Comparison of ENCODE assay signal across 13 cellular contexts in genomic region chr18:46072959-46073358, GRCh38. TPM values are rescaled to one million over a fixed set of nuclear protein-coding genes. Genes with fewer than 3 reads are reported as not detected.
DNase-seq lines count a peak whose midpoint lies in the region; ATAC-seq, FAIRE-seq and TF ChIP-seq lines count a peak whose summit lies in the region.
"Had no signal": no experiment of that assay in that cellular context is flagged by ENCODE, and none has a peak within 500 bp of the region (broad histone marks: within the 10 kb centered on the region; RNA-seq: fewer than 3 reads in every experiment).

No MANE protein-coding gene starts in this region.

- no peak for TF ChIP-seq RAD21 in HepG2 (CRISPR knock-in tag; IDR thresholded peaks at IDR 0.05)

- H3K27ac ChIP-seq in left ventricle myocardium inferior (replicated peaks) (no peak overlapping the region), HepG2 (ENCODE audit: extremely low read length, insufficient read depth, low read length) (no peak overlapping the region), stomach (no peak overlapping the region), caudate nucleus (ENCODE audit: low read depth, low read length) (no peak overlapping the region)

- TF ChIP-seq POLR2A in HepG2 (IDR thresholded peaks at IDR 0.05; ENCODE audit: insufficient read depth in 1 of 2, low read depth in 2 of 2, low read length in 2 of 2) (no peak), stomach (IDR thresholded peaks at IDR 0.05) (no peak)

- peaks cover 8% of the 10 kb centered on the region for H3K36me3 ChIP-seq in left ventricle myocardium inferior
- H3K36me3 ChIP-seq in HepG2 (replicated peaks in 1 of 2; ENCODE audit: control insufficient read depth in 1 of 2, insufficient read depth in 2 of 2, low read length in 2 of 2) = 0 out of 5 replicates have a peak, but pooled peaks cover 0 to 4% of the 10 kb centered on the region in 2 experiments
- peaks cover 0 to 9% (median 4%) of the 10 kb centered on the region in 4 donors for H3K36me3 ChIP-seq in stomach
- H3K36me3 ChIP-seq: sigmoid colon, vagina had no signal

- 39% methylated on average over 3 of the region's 3 CpGs for WGBS in HepG2 (ENCODE audit: low lambda C conversion rate)
- 74 to 87% (median 79%) methylated on average over 3 of the region's 3 CpGs for WGBS in stomach, 5 donors

- no peaks in the 10 kb centered on the region for H3K27me3 ChIP-seq in left ventricle myocardium inferior (ENCODE audit: low read depth)
- H3K27me3 ChIP-seq in HepG2 (ENCODE audit: control insufficient read depth in 1 of 2, insufficient read depth in 2 of 2, low read length in 2 of 2) = peaks cover 12 to 39% of the 10 kb centered on the region in 2 experiments; a peak in 4 of 5 replicates
- no peaks in the 10 kb centered on the region for H3K27me3 ChIP-seq in stomach
- H3K27me3 ChIP-seq: sigmoid colon, vagina had no signal

- no peak overlapping the region for H3K4me2 ChIP-seq in HepG2 (ENCODE audit: low read depth, low read length)

- H3K4me3 ChIP-seq in left ventricle myocardium inferior = peak overlapping the region; percentile 76
- H3K4me3 ChIP-seq in HepG2 (replicated peaks in 1 of 3; ENCODE audit: insufficient read depth in 1 of 3, low read depth in 2 of 3, low read length in 3 of 3) = no peak overlapping the region
- peak overlapping the region in 2 of 4 donors; percentile 86 to 94 for H3K4me3 ChIP-seq in stomach

- no peak for TF ChIP-seq CTCF in left ventricle myocardium inferior (IDR thresholded peaks at IDR 0.05; ENCODE audit: borderline replicate concordance)
- no peak for TF ChIP-seq CTCF in HepG2 (CRISPR knock-in tag; IDR thresholded peaks at IDR 0.05)
- no peak for TF ChIP-seq CTCF in stomach (IDR thresholded peaks at IDR 0.05)
- no peak for TF ChIP-seq CTCF in D721Med (IDR thresholded peaks at IDR 0.05; ENCODE audit: insufficient read depth, missing control alignments)

- BruUV-seq in HepG2 (replicated peaks; lab: Mats Ljungman, UMichigan) = no TSS peak

- H3K79me2 ChIP-seq in HepG2 (ENCODE audit: insufficient read depth, low read length) = no peaks in the 10 kb centered on the region

- H3K4me1 ChIP-seq in left ventricle myocardium inferior (peaks cover 38% of the 10 kb centered on the region), HepG2 (ENCODE audit: insufficient read depth, low read length) (peaks cover 21% of the 10 kb centered on the region), stomach (peaks cover 17 to 57% (median 41%) of the 10 kb centered on the region in 4 donors)

- POLR2A ChIA-PET in activated CD8-positive, alpha-beta T cell treated with anti-CD3 and anti-CD28 coated beads, Interleukin-2, amount 10 ng/mL, durations not matched to agents 7 days and 5 days (lab: Charles Lee) = interaction anchor here (0.9 to 1.0 kb wide), 3 partner anchors 18 to 27 kb away, joined by 3 read pairs; no protein-coding TSS in a partner anchor
- POLR2A ChIA-PET in HepG2 (lab: Yijun Ruan, JAX) = interaction anchor here (1.0 to 1.2 kb wide), 3 partner anchors 24 to 31 kb away, joined by 3 to 5 read pairs (median 4); partner anchors contain the start of gene HAUS1

- TF ChIP-seq EP300 in HepG2 (IDR thresholded peaks at IDR 0.05; ENCODE audit: low read depth in 2 of 2, low read length in 2 of 2) = no peak
- TF ChIP-seq EP300 in HepG2 (CRISPR knock-in tag; IDR thresholded peaks at IDR 0.05; ENCODE audit: borderline replicate concordance) = no peak
- TF ChIP-seq EP300 in stomach (IDR thresholded peaks at IDR 0.05) = no peak

- H3K9me3 ChIP-seq in left ventricle myocardium inferior (replicated peaks) (peaks cover 3% of the 10 kb centered on the region), HepG2 (ENCODE audit: low read length) (no peaks in the 10 kb centered on the region), stomach (no peaks in the 10 kb centered on the region)
- H3K9me3 ChIP-seq: sigmoid colon, vagina had no signal

- intact Hi-C loops in left ventricle myocardium inferior (cut with micrococcal nuclease) = no loop called here
- intact Hi-C loops in cardiac septum (cut with DNase I) = loop anchor here (5.0 to 10.0 kb wide), 3 partner anchors 106 to 408 kb away; partner anchors contain the start of gene EPG5
- intact Hi-C loops in HepG2 (cut with micrococcal nuclease; ENCODE audit: unreplicated experiment) = loop anchor here (1.0 to 10.0 kb wide), 4 partner anchors 106 to 408 kb away; partner anchors contain the start of gene EPG5
- intact Hi-C loops in stomach (cut with DNase I; ENCODE audit: low total_unique reads) = loop anchor here (10.0 kb wide), 1 partner anchor 108 kb away; the partner anchor contains the start of gene EPG5

- H2AFZ ChIP-seq in HepG2 (ENCODE audit: low read length) = no peak overlapping the region

- no peaks in the 10 kb centered on the region for H3K27me3 Mint-ChIP-seq in activated CD8-positive, alpha-beta T cell treated with anti-CD3 and anti-CD28 coated beads, Interleukin-2, amount 10 ng/mL, durations not matched to agents 7 days and 5 days (ENCODE audit: low read depth)

- peaks cover 32% of the 10 kb centered on the region for H3K4me1 Mint-ChIP-seq in activated CD8-positive, alpha-beta T cell treated with anti-CD3 and anti-CD28 coated beads, Interleukin-2, amount 10 ng/mL, durations not matched to agents 7 days and 5 days (ENCODE audit: low read depth)

- DNase-seq in left ventricle myocardium inferior = no peak
- no peak for DNase-seq in cardiac septum (ENCODE audit: low spot score)
- DNase-seq in activated CD8-positive, alpha-beta T cell treated with anti-CD3 and anti-CD28 coated beads, Interleukin-2, amount 10 ng/mL, durations not matched to agents 7 days and 5 days = no peak
- DNase-seq in HepG2 (ENCODE audit: low spot score) = no peak
- DNase-seq in stomach = peak; percentile 24
- no peak for DNase-seq in G401 (ENCODE audit: low spot score)
- DNase-seq in caudate nucleus (lab: John Stamatoyannopoulos, UW) = no peak
- DNase-seq in D721Med (ENCODE audit: insufficient read length, low spot score) = no peak
- DNase-seq: activated effector memory CD4-positive, alpha-beta T cell treated with anti-CD3 and anti-CD28 coated beads, Interleukin-2, amount 50 U/mL, for 16 hours; kidney; sigmoid colon had no signal

- no peaks in the 10 kb centered on the region for H3K9me3 Mint-ChIP-seq in activated CD8-positive, alpha-beta T cell treated with anti-CD3 and anti-CD28 coated beads, Interleukin-2, amount 10 ng/mL, durations not matched to agents 7 days and 5 days (ENCODE audit: insufficient read depth)

- CTCF ChIA-PET in activated CD8-positive, alpha-beta T cell treated with anti-CD3 and anti-CD28 coated beads, Interleukin-2, amount 10 ng/mL, durations not matched to agents 7 days and 5 days (lab: Charles Lee) = interaction anchor here (0.8 to 3.3 kb wide), 39 partner anchors 10 to 448 kb away, joined by 3 to 69 read pairs (median 8); partner anchors contain the start of gene ATP5F1A
- CTCF ChIA-PET in HepG2 (lab: Yijun Ruan, JAX; ENCODE audit: low intra/inter-chr PET ratio, low total read pairs) = interaction anchor here (1.4 to 1.6 kb wide), 2 partner anchors 99 to 382 kb away, joined by 3 to 4 read pairs; no protein-coding TSS in a partner anchor

- peaks cover 6% of the 10 kb centered on the region for H3K36me3 Mint-ChIP-seq in activated CD8-positive, alpha-beta T cell treated with anti-CD3 and anti-CD28 coated beads, Interleukin-2, amount 10 ng/mL, durations not matched to agents 7 days and 5 days (ENCODE audit: low read depth)

- FAIRE-seq in HepG2 (lab: Jason Lieb, UNC) (no peak), D721Med (lab: Jason Lieb, UNC) (no peak)

- peaks cover 9% of the 10 kb centered on the region; the same call in 1 of the 2 replicates for H4K20me1 ChIP-seq in HepG2 (ENCODE audit: insufficient read depth, low read length)

- no peak overlapping the region for H3K9ac ChIP-seq in HepG2 (ENCODE audit: insufficient read depth, low read depth, low read length)

- in situ Hi-C loops in HepG2 (cut with HindIII; ENCODE audit: extremely low pct_ligation_motif_present, low pct_unique_long_range_greater_than_20kb) = loop anchor here (5.0 to 10.0 kb wide), 2 partner anchors 106 to 378 kb away; partner anchors contain the start of gene EPG5
- in situ Hi-C loops in G401 (cut with HindIII; ENCODE audit: low sequenced_read_pairs) = no loop called here

- no peak overlapping the region for H3K27ac Mint-ChIP-seq in activated CD8-positive, alpha-beta T cell treated with anti-CD3 and anti-CD28 coated beads, Interleukin-2, amount 10 ng/mL, durations not matched to agents 7 days and 5 days

- no peak for ATAC-seq in activated CD8-positive, alpha-beta T cell treated with anti-CD3 and anti-CD28 coated beads, Interleukin-2, amount 10 ng/mL, durations not matched to agents 7 days and 5 days
- peak; percentile 7 for ATAC-seq in HepG2

- peak overlapping the region; percentile 72 for H3K4me3 Mint-ChIP-seq in activated CD8-positive, alpha-beta T cell treated with anti-CD3 and anti-CD28 coated beads, Interleukin-2, amount 10 ng/mL, durations not matched to agents 7 days and 5 days

RNA-seq across cellular contexts. Expression of gene PSTPIP2, which starts 0.9 kb away (rescaled TPM):
- 1.8 TPM for total RNA-seq in left ventricle myocardium inferior
- total RNA-seq in cardiac septum = 1.3 TPM
- 1 to 10 TPM; 7.7 to 8.5 TPM for total RNA-seq in activated CD8-positive, alpha-beta T cell treated with anti-CD3 and anti-CD28 coated beads, Interleukin-2, amount 10 ng/mL, durations not matched to agents 7 days and 5 days
- total RNA-seq in HepG2 (2016; rRNA removed; fragmentation: Illumina TruSeq; extraction: Trizol) = 0.27 and 0.51 TPM in 2 replicates
- total RNA-seq in HepG2 (2016; cell fraction: cytosol; rRNA removed; fragmentation: Illumina TruSeq; extraction: Trizol; ENCODE audit: low read depth) = 0.18 TPM in 1 of 2 replicates, not detected in the other
- total RNA-seq in HepG2 (2016; cell fraction: insoluble cytoplasmic fraction; rRNA removed; fragmentation: Illumina TruSeq; extraction: Trizol) = 0.22 and 0.30 TPM in 2 replicates
- total RNA-seq in HepG2 (2016; cell fraction: membrane; rRNA removed; fragmentation: Illumina TruSeq; extraction: Trizol) = 0.12 and 0.17 TPM in 2 replicates
- 0.16 and 0.19 TPM in 2 replicates for total RNA-seq in HepG2 (2016; cell fraction: nucleus; rRNA removed; fragmentation: Illumina TruSeq; extraction: Trizol)
- 0.24 and 0.25 TPM in 2 replicates for polyA plus RNA-seq in HepG2 (2011; rRNA removed)
- 0.16 and 0.29 TPM in 2 replicates for polyA plus RNA-seq in HepG2 (2011; cell fraction: cytosol; rRNA removed)
- polyA plus RNA-seq in HepG2 (2011; cell fraction: nucleus; rRNA removed) = 0.06 and 0.10 TPM in 2 replicates
- 0.36 and 0.37 TPM in 2 replicates for polyA plus RNA-seq in HepG2 (2012)
- polyA plus RNA-seq in HepG2 (2016; cell fraction: cytosol; fragmentation: Illumina TruSeq; extraction: Trizol; ENCODE audit: low read depth) = not detected in 2 replicates
- 0.38 and 0.43 TPM in 2 replicates for polyA plus RNA-seq in HepG2 (2016; cell fraction: insoluble cytoplasmic fraction; fragmentation: Illumina TruSeq; extraction: Trizol; ENCODE audit: low read depth)
- 0.08 and 0.09 TPM in 2 replicates for polyA plus RNA-seq in HepG2 (2016; cell fraction: membrane; fragmentation: Illumina TruSeq; extraction: Trizol; ENCODE audit: low read depth)
- polyA plus RNA-seq in HepG2 (2016; cell fraction: nucleus; fragmentation: Illumina TruSeq; extraction: Trizol; ENCODE audit: insufficient read depth, low read depth) = 0.53 and 0.56 TPM in 2 replicates
- 0.28 and 1.0 TPM in 2 replicates for polyA minus RNA-seq in HepG2 (2011; rRNA and poly(A)+ RNA removed; ENCODE audit: low replicate concordance)
- polyA minus RNA-seq in HepG2 (2011; cell fraction: cytosol; rRNA and poly(A)+ RNA removed) = 0.99 TPM in 1 of 2 replicates, not detected in the other
- 0.37 TPM in 1 of 2 replicates, not detected in the other for polyA minus RNA-seq in HepG2 (2011; cell fraction: nucleus; rRNA and poly(A)+ RNA removed)
- 1 to 10 TPM; 1.2 to 7.8 (median 2.9) TPM for total RNA-seq in stomach
- 10 to 100 TPM in 1 of 3 donors, 1 to 10 TPM in 2; 6.6 to 11.0 (median 9.2) TPM for polyA plus RNA-seq in stomach
- total RNA-seq in G401 (2014; rRNA removed; shearing (Covaris generic)) = 18.9 and 19.0 TPM in 2 replicates
- total RNA-seq: OCI-LY7 had no signal

RNA-seq across cellular contexts. Expression of gene ATP5F1A, which starts 25.1 kb away (rescaled TPM):
- total RNA-seq in left ventricle myocardium inferior (1,743 TPM), cardiac septum (1,569 TPM), HepG2 (2016; rRNA removed; fragmentation: Illumina TruSeq; extraction: Trizol) (922 and 1,311 TPM in 2 replicates), stomach (100 to 1,000 TPM in 4 of 5 donors, 10 to 100 TPM in 1; 82.9 to 631 (median 583) TPM)
- total RNA-seq in activated CD8-positive, alpha-beta T cell treated with anti-CD3 and anti-CD28 coated beads, Interleukin-2, amount 10 ng/mL, durations not matched to agents 7 days and 5 days = 100 to 1,000 TPM; 377 to 385 TPM
- 198 and 244 TPM in 2 replicates for total RNA-seq in HepG2 (2016; cell fraction: cytosol; rRNA removed; fragmentation: Illumina TruSeq; extraction: Trizol; ENCODE audit: low read depth)
- total RNA-seq in HepG2 (2016; cell fraction: insoluble cytoplasmic fraction; rRNA removed; fragmentation: Illumina TruSeq; extraction: Trizol) = 940 and 1,285 TPM in 2 replicates
- total RNA-seq in HepG2 (2016; cell fraction: membrane; rRNA removed; fragmentation: Illumina TruSeq; extraction: Trizol) = 436 and 513 TPM in 2 replicates
- total RNA-seq in HepG2 (2016; cell fraction: nucleus; rRNA removed; fragmentation: Illumina TruSeq; extraction: Trizol) = 345 and 358 TPM in 2 replicates
- polyA plus RNA-seq in HepG2 (2011; rRNA removed) (355 and 459 TPM in 2 replicates), stomach (100 to 1,000 TPM; 275 to 406 (median 372) TPM)
- 632 and 726 TPM in 2 replicates for polyA plus RNA-seq in HepG2 (2011; cell fraction: cytosol; rRNA removed)
- polyA plus RNA-seq in HepG2 (2011; cell fraction: nucleus; rRNA removed) = 189 and 204 TPM in 2 replicates
- polyA plus RNA-seq in HepG2 (2012) = 422 and 462 TPM in 2 replicates
- polyA plus RNA-seq in HepG2 (2016; cell fraction: cytosol; fragmentation: Illumina TruSeq; extraction: Trizol; ENCODE audit: low read depth) = 150 and 167 TPM in 2 replicates
- polyA plus RNA-seq in HepG2 (2016; cell fraction: insoluble cytoplasmic fraction; fragmentation: Illumina TruSeq; extraction: Trizol; ENCODE audit: low read depth) = 868 and 898 TPM in 2 replicates
- polyA plus RNA-seq in HepG2 (2016; cell fraction: membrane; fragmentation: Illumina TruSeq; extraction: Trizol; ENCODE audit: low read depth) = 264 and 311 TPM in 2 replicates
- 317 and 333 TPM in 2 replicates for polyA plus RNA-seq in HepG2 (2016; cell fraction: nucleus; fragmentation: Illumina TruSeq; extraction: Trizol; ENCODE audit: insufficient read depth, low read depth)
- 762 and 776 TPM in 2 replicates for polyA minus RNA-seq in HepG2 (2011; rRNA and poly(A)+ RNA removed; ENCODE audit: low replicate concordance)
- 448 and 460 TPM in 2 replicates for polyA minus RNA-seq in HepG2 (2011; cell fraction: cytosol; rRNA and poly(A)+ RNA removed)
- polyA minus RNA-seq in HepG2 (2011; cell fraction: nucleus; rRNA and poly(A)+ RNA removed) = 137 and 150 TPM in 2 replicates
- total RNA-seq in G401 (2014; rRNA removed; shearing (Covaris generic)) = 912 and 973 TPM in 2 replicates

RNA-seq across cellular contexts. Expression of gene HAUS1, which starts 31.2 kb away (rescaled TPM):
- total RNA-seq in left ventricle myocardium inferior = 6.4 TPM
- total RNA-seq in cardiac septum = 7.8 TPM
- 10 to 100 TPM; 63.7 to 65.9 TPM for total RNA-seq in activated CD8-positive, alpha-beta T cell treated with anti-CD3 and anti-CD28 coated beads, Interleukin-2, amount 10 ng/mL, durations not matched to agents 7 days and 5 days
- total RNA-seq in HepG2 (2016; rRNA removed; fragmentation: Illumina TruSeq; extraction: Trizol) = 59.2 and 90.3 TPM in 2 replicates
- total RNA-seq in HepG2 (2016; cell fraction: cytosol; rRNA removed; fragmentation: Illumina TruSeq; extraction: Trizol; ENCODE audit: low read depth) = 24.1 and 27.0 TPM in 2 replicates
- total RNA-seq in HepG2 (2016; cell fraction: insoluble cytoplasmic fraction; rRNA removed; fragmentation: Illumina TruSeq; extraction: Trizol) = 59.8 and 92.6 TPM in 2 replicates
- total RNA-seq in HepG2 (2016; cell fraction: membrane; rRNA removed; fragmentation: Illumina TruSeq; extraction: Trizol) = 30.0 and 34.0 TPM in 2 replicates
- total RNA-seq in HepG2 (2016; cell fraction: nucleus; rRNA removed; fragmentation: Illumina TruSeq; extraction: Trizol) = 22.1 and 27.7 TPM in 2 replicates
- polyA plus RNA-seq in HepG2 (2011; rRNA removed) = 13.2 and 20.6 TPM in 2 replicates
- polyA plus RNA-seq in HepG2 (2011; cell fraction: cytosol; rRNA removed) = 23.4 and 23.6 TPM in 2 replicates
- polyA plus RNA-seq in HepG2 (2011; cell fraction: nucleus; rRNA removed) = 8.2 and 10.6 TPM in 2 replicates
- polyA plus RNA-seq in HepG2 (2012) = 21.4 and 30.6 TPM in 2 replicates
- 18.5 and 19.3 TPM in 2 replicates for polyA plus RNA-seq in HepG2 (2016; cell fraction: cytosol; fragmentation: Illumina TruSeq; extraction: Trizol; ENCODE audit: low read depth)
- polyA plus RNA-seq in HepG2 (2016; cell fraction: insoluble cytoplasmic fraction; fragmentation: Illumina TruSeq; extraction: Trizol; ENCODE audit: low read depth) = 80.8 and 87.3 TPM in 2 replicates
- 23.2 and 25.9 TPM in 2 replicates for polyA plus RNA-seq in HepG2 (2016; cell fraction: membrane; fragmentation: Illumina TruSeq; extraction: Trizol; ENCODE audit: low read depth)
- polyA plus RNA-seq in HepG2 (2016; cell fraction: nucleus; fragmentation: Illumina TruSeq; extraction: Trizol; ENCODE audit: insufficient read depth, low read depth) = 36.7 and 38.3 TPM in 2 replicates
- 5.7 and 26.1 TPM in 2 replicates for polyA minus RNA-seq in HepG2 (2011; rRNA and poly(A)+ RNA removed; ENCODE audit: low replicate concordance)
- 15.0 and 18.4 TPM in 2 replicates for polyA minus RNA-seq in HepG2 (2011; cell fraction: cytosol; rRNA and poly(A)+ RNA removed)
- polyA minus RNA-seq in HepG2 (2011; cell fraction: nucleus; rRNA and poly(A)+ RNA removed) = 9.4 and 10.2 TPM in 2 replicates
- 10 to 100 TPM in 2 of 5 donors, 1 to 10 TPM in 2, not detected in 1; 2.2 to 32.3 (median 16.7) TPM for total RNA-seq in stomach
- 10 to 100 TPM; 23.5 to 32.1 (median 28.6) TPM for polyA plus RNA-seq in stomach
- total RNA-seq in G401 (2014; rRNA removed; shearing (Covaris generic)) = 237 and 250 TPM in 2 replicates
